ENCODE assay signal across 24 cellular contexts in the genomic region with DNA sequence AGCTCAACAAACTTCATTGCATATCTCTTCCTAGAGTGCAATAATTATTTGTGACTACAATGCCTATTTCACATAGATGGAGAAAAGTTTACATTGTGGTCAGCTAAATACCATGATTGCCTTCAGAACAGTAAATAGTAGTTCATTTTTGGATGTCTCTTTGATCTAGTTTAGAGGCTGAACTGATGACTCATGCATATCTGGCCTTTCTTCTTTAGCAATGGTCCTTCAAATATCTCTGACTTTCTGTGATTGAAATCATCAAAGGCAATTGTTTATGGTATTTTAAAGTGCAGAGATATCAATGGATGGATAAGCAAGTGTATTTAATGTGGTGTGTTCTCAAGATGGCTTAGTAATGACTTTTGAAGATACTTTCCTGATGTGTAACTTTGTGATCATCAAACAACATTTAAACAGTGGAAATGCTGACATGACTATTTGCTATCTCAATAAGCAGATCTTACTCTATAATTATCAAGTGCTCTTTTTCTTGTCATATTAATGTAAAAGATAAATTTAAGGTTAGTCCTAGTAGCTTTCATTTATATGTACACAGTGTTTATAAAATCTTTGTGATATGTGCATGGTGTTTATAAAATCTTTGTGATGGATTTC.
DNase-seq lines count a peak whose midpoint lies in the region; ATAC-seq, FAIRE-seq and TF ChIP-seq lines count a peak whose summit lies in the region.
"Had no signal": no experiment of that assay in that cellular context is flagged by ENCODE, and none has a peak within 500 bp of the region (broad histone marks: within the 10 kb centered on the region; RNA-seq: fewer than 3 reads in every experiment).

No MANE protein-coding gene starts in this region.

- H3K23ac ChIP-seq in H9 (ENCODE audit: insufficient read length, low read depth, low read length), result no peak overlapping the region

- H3T11ph ChIP-seq in H9 (ENCODE audit: low read length), result no peak overlapping the region

- no peak overlapping the region for H4K5ac ChIP-seq in H9 (ENCODE audit: insufficient read length, low read depth, low read length)

- H3K27me3 ChIP-seq in K562 (ENCODE audit: control insufficient read depth in 2 of 2, insufficient read depth in 2 of 2, low read length in 2 of 2), result no peaks in the 10 kb centered on the region
- no peaks in the 10 kb centered on the region for H3K27me3 ChIP-seq in suprapubic skin
- no peaks in the 10 kb centered on the region for H3K27me3 ChIP-seq in A673 (replicated peaks; ENCODE audit: insufficient read depth, low read depth, low read length, poor library complexity)
- H3K27me3 ChIP-seq in H9 (ENCODE audit: insufficient read depth, low read length), result no peaks in the 10 kb centered on the region
- H3K27me3 ChIP-seq: gastrocnemius medialis, MG63, spleen, tibial artery had no signal

- no peak overlapping the region for H4K91ac ChIP-seq in H9 (ENCODE audit: insufficient read length, low read depth, low read length)

- H3K23me2 ChIP-seq in H9 (ENCODE audit: insufficient read length, low read depth, low read length, poor library complexity, severe bottlenecking), result no peaks in the 10 kb centered on the region

- no peaks in the 10 kb centered on the region for H4K20me1 ChIP-seq in K562 (replicated peaks; ENCODE audit: control insufficient read depth, insufficient read depth, low read length)
- H4K20me1 ChIP-seq in H9 (ENCODE audit: control insufficient read depth, insufficient read depth, insufficient read length), result no peaks in the 10 kb centered on the region

- H3K27ac ChIP-seq in K562 (ENCODE audit: extremely low read depth, low read depth, low read length) (no peak overlapping the region), suprapubic skin (no peak overlapping the region), A673 (ENCODE audit: low read depth, low read length, poor library complexity, severe bottlenecking) (no peak overlapping the region), H9 (ENCODE audit: insufficient read length, low read depth, low read length) (no peak overlapping the region)
- H3K27ac ChIP-seq: epithelial cell of prostate, gastrocnemius medialis, spleen, tibial artery had no signal

- H2BK5ac ChIP-seq in H9 (ENCODE audit: insufficient read length, low read length), result no peak overlapping the region

- H3K4me2 ChIP-seq in K562 (ENCODE audit: insufficient read depth, low read length), result no peak overlapping the region
- H3K4me2 ChIP-seq in H9 (ENCODE audit: insufficient read depth, insufficient read length, low read length), result no peak overlapping the region

- TF ChIP-seq POLR2A in K562 (conservative IDR thresholded peaks at IDR 0.05) (no peak), suprapubic skin (IDR thresholded peaks at IDR 0.05) (no peak)

- no peak overlapping the region for H2AK5ac ChIP-seq in H9 (ENCODE audit: insufficient read length, low read length)

- H3K56ac ChIP-seq in H9 (ENCODE audit: insufficient read length, low read depth, low read length), result no peak overlapping the region

- intact Hi-C loops in K562 (cut with micrococcal nuclease), result no loop called here
- intact Hi-C loops in A673 (cut with micrococcal nuclease; ENCODE audit: unreplicated experiment), result no loop called here

- H3K36me3 Mint-ChIP-seq in H9 (ENCODE audit: insufficient read depth in 1 of 3, low read depth in 3 of 3), result no peaks in the 10 kb centered on the region
- H3K36me3 Mint-ChIP-seq: CD8-positive, alpha-beta T cell had no signal

- BruUV-seq in K562 (replicated peaks; lab: Mats Ljungman, UMichigan) (no TSS peak), A673 (replicated peaks; lab: Mats Ljungman, UMichigan) (no TSS peak)

- H3K9ac ChIP-seq in K562 (ENCODE audit: insufficient read depth in 1 of 2, low read depth in 2 of 2, low read length in 2 of 2) (no peak overlapping the region), H9 (ENCODE audit: extremely low read depth, insufficient read length, low read length) (no peak overlapping the region)

- H3K4me3 Mint-ChIP-seq in H9, result no peak overlapping the region
- H3K4me3 Mint-ChIP-seq: activated T-cell treated with anti-CD3 and anti-CD28 coated beads, Interleukin-2, amount 50 U/mL, for 24 hours; CD8-positive, alpha-beta T cell; stimulated activated naive CD8-positive, alpha-beta T cell treated with anti-CD3 and anti-CD28 coated beads, Interleukin-15, Interleukin-2, amounts not matched to agents 100 ng/mL and 50 ng/mL, for 24 hours had no signal

- H3K79me1 ChIP-seq in H9 (ENCODE audit: insufficient read depth, low read depth, low read length, poor library complexity, severe bottlenecking), result no peaks in the 10 kb centered on the region

- H2BK12ac ChIP-seq in H9 (ENCODE audit: insufficient read length, low read depth, low read length), result no peak overlapping the region

- no peaks in the 10 kb centered on the region for H3K9me3 ChIP-seq in K562 (replicated peaks; ENCODE audit: control insufficient read depth, insufficient read depth, low read depth, low read length)
- H3K9me3 ChIP-seq in suprapubic skin, result no peaks in the 10 kb centered on the region
- H3K9me3 ChIP-seq in A673 (ENCODE audit: low read depth, low read length, poor library complexity, severe bottlenecking), result no peaks in the 10 kb centered on the region
- H3K9me3 ChIP-seq in H9 (ENCODE audit: control insufficient read depth, low read depth, low read length), result no peaks in the 10 kb centered on the region
- H3K9me3 ChIP-seq: gastrocnemius medialis, MG63, spleen, tibial artery had no signal

- H3K9me3 Mint-ChIP-seq in H9, result no peaks in the 10 kb centered on the region; a peak in 1 of 5 replicates
- H3K9me3 Mint-ChIP-seq: activated T-cell treated with anti-CD3 and anti-CD28 coated beads, Interleukin-2, amount 50 U/mL, for 24 hours; CD8-positive, alpha-beta T cell; stimulated activated naive CD8-positive, alpha-beta T cell treated with anti-CD3 and anti-CD28 coated beads, Interleukin-15, Interleukin-2, amounts not matched to agents 100 ng/mL and 50 ng/mL, for 24 hours had no signal

- H2AFZ ChIP-seq in K562 (ENCODE audit: low read depth, low read length), result no peak overlapping the region
- no peak overlapping the region for H2AFZ ChIP-seq in H9 (ENCODE audit: low read length)

- TF ChIP-seq CTCF in K562 (IDR thresholded peaks at IDR 0.05 in 2 of 3, conservative IDR thresholded peaks at IDR 0.05 in 1 of 3; ENCODE audit: insufficient read depth in 2 of 3, low read depth in 1 of 3, low read length in 3 of 3) (no peak), suprapubic skin (IDR thresholded peaks at IDR 0.05) (no peak), A673 (conservative IDR thresholded peaks at IDR 0.05; ENCODE audit: low read depth, low read length) (no peak), H9 (conservative IDR thresholded peaks at IDR 0.05) (no peak)

- no peaks in the 10 kb centered on the region for H3K36me3 ChIP-seq in K562 (ENCODE audit: control insufficient read depth, insufficient read depth, low read length)
- no peaks in the 10 kb centered on the region for H3K36me3 ChIP-seq in suprapubic skin
- no peaks in the 10 kb centered on the region for H3K36me3 ChIP-seq in A673 (ENCODE audit: insufficient read depth, low read length, poor library complexity, severe bottlenecking)
- H3K36me3 ChIP-seq: gastrocnemius medialis, MG63, spleen, tibial artery had no signal

- no peak overlapping the region for H3K4ac ChIP-seq in H9 (ENCODE audit: low read depth, low read length)

- in situ Hi-C loops in K562 (cut with MboI), result no loop called here

- H2BK120ac ChIP-seq in H9 (ENCODE audit: low read depth, low read length, poor library complexity, severe bottlenecking), result no peak overlapping the region

- no peak for ATAC-seq in K562
- ATAC-seq: CD8-positive, alpha-beta T cell; gastrocnemius medialis; GM12878 had no signal

- no peaks in the 10 kb centered on the region for H3K27me3 Mint-ChIP-seq in H9 (ENCODE audit: low read depth)
- H3K27me3 Mint-ChIP-seq: activated T-cell treated with anti-CD3 and anti-CD28 coated beads, Interleukin-2, amount 50 U/mL, for 24 hours; stimulated activated naive CD8-positive, alpha-beta T cell treated with anti-CD3 and anti-CD28 coated beads, Interleukin-15, Interleukin-2, amounts not matched to agents 100 ng/mL and 50 ng/mL, for 24 hours had no signal

- TF ChIP-seq RAD21 in K562 (CRISPR knock-in tag; conservative IDR thresholded peaks at IDR 0.05 in 1 of 2, IDR thresholded peaks at IDR 0.05 in 1 of 2), result no peak

- H2BK15ac ChIP-seq in H9 (ENCODE audit: low read depth, low read length), result no peak overlapping the region

- no peaks in the 10 kb centered on the region for H3K4me1 ChIP-seq in K562 (replicated peaks in 1 of 2; ENCODE audit: control insufficient read depth in 2 of 2, insufficient read depth in 2 of 2, low read length in 2 of 2)
- H3K4me1 ChIP-seq in suprapubic skin, result no peaks in the 10 kb centered on the region
- no peaks in the 10 kb centered on the region for H3K4me1 ChIP-seq in A673 (ENCODE audit: insufficient read depth, low read length, poor library complexity, severe bottlenecking)
- H3K4me1 ChIP-seq in H9 (ENCODE audit: insufficient read depth, low read length), result no peaks in the 10 kb centered on the region
- H3K4me1 ChIP-seq: gastrocnemius medialis, spleen, tibial artery had no signal

- no peaks in the 10 kb centered on the region for H3K9me1 ChIP-seq in K562 (ENCODE audit: control insufficient read depth, insufficient read depth, low read length)

- POLR2A ChIA-PET in K562 (lab: Yijun Ruan, JAX) (interaction anchor here (0.6 kb wide), 1 partner anchor 15 kb away, joined by 3 read pairs; no protein-coding TSS in a partner anchor), A673 (lab: Charles Lee; ENCODE audit: low non-redundant PET) (no interaction called here)

- no peak overlapping the region for H4K8ac ChIP-seq in H9 (replicated peaks; ENCODE audit: insufficient read length, low read depth, low read length)

- CTCF ChIA-PET in K562 (lab: Yijun Ruan, JAX; ENCODE audit: low intra/inter-chr PET ratio) (no interaction called here), A673 (lab: Charles Lee) (no interaction called here)

- peak; percentile 80 for DNase-seq in H4 (ENCODE audit: low spot score)
- DNase-seq in NCI-H226, result peak; percentile 43
- no peak for DNase-seq in K562 (ENCODE audit: extremely low read depth in 1 of 4, low spot score in 3 of 4)
- peak; percentile 22 for DNase-seq in renal cortical epithelial cell (ENCODE audit: low read depth)
- DNase-seq in suprapubic skin (ENCODE audit: low spot score in 2 of 2), result no peak
- DNase-seq in A673 (ENCODE audit: low spot score), result no peak
- no peak for DNase-seq in H9
- DNase-seq: activated CD4-positive, CD25-positive, alpha-beta regulatory T cell treated with anti-CD3 and anti-CD28 coated beads, Interleukin-2, amount 50 U/mL, for 72 hours; activated CD8-positive, alpha-beta memory T cell treated with anti-CD3 and anti-CD28 coated beads for 24 hours; activated T-cell treated with anti-CD3 and anti-CD28 coated beads, Interleukin-2, amount 50 U/mL, for 24 hours; AML-193; amniotic stem cell; CD8-positive, alpha-beta T cell; central memory CD4-positive, alpha-beta T cell; gastrocnemius medialis; MG63; NCI-H1436 treated with DMSO at 0.1 percent for 48 hours; NCI-H524 treated with DMSO at 0.1 percent for 48 hours; spleen; stimulated activated CD4-positive, alpha-beta T cell treated with anti-CD3 and anti-CD28 coated beads, Interleukin-4, amount 100 ng/mL, for 24 hours; tibial artery had no signal

- TF ChIP-seq EP300 in K562 (IDR thresholded peaks at IDR 0.05; ENCODE audit: low read length) (no peak), suprapubic skin (IDR thresholded peaks at IDR 0.05) (no peak)

- H3K27ac Mint-ChIP-seq in H9, result no peak overlapping the region
- H3K27ac Mint-ChIP-seq: activated T-cell treated with anti-CD3 and anti-CD28 coated beads, Interleukin-2, amount 50 U/mL, for 24 hours; CD8-positive, alpha-beta T cell; stimulated activated naive CD8-positive, alpha-beta T cell treated with anti-CD3 and anti-CD28 coated beads, Interleukin-15, Interleukin-2, amounts not matched to agents 100 ng/mL and 50 ng/mL, for 24 hours had no signal

- H3K4me3 ChIP-seq in K562 (no peak overlapping the region), suprapubic skin (no peak overlapping the region), A673 (ENCODE audit: low read depth, low read length, poor library complexity, severe bottlenecking) (no peak overlapping the region)
- H3K4me3 ChIP-seq: gastrocnemius medialis, GM12878, MG63, spleen, tibial artery had no signal

- no peak overlapping the region for H2BK20ac ChIP-seq in H9 (ENCODE audit: low read depth, low read length, poor library complexity, severe bottlenecking)

- H3K18ac ChIP-seq in H9 (ENCODE audit: insufficient read length, low read depth, low read length), result no peak overlapping the region

- H3K4me1 Mint-ChIP-seq in H9, result no peaks in the 10 kb centered on the region

- H3K79me2 ChIP-seq in K562 (ENCODE audit: control insufficient read depth, insufficient read depth, low read length), result no peaks in the 10 kb centered on the region
- H3K79me2 ChIP-seq in H9 (ENCODE audit: insufficient read depth, low read length), result no peaks in the 10 kb centered on the region

- no peak overlapping the region for H3K14ac ChIP-seq in H9 (ENCODE audit: insufficient read depth, low read length)

- no peak for FAIRE-seq in K562 (lab: Jason Lieb, UNC)
- FAIRE-seq: GM12878 had no signal

Comparison
In these comparisons a context has a peak if more than half of its experiments do, and no peak if none do; other contexts are left out.
1. DNase-seq: peak in H4 (single experiment), NCI-H226 (single experiment) and renal cortical epithelial cell (single experiment); none in K562 (0 of 4), suprapubic skin (0 of 2), A673 (single experiment) and H9 (single experiment).